1 cellular context compared by ENCODE assay signal in genomic region chr15:41337047-41337446, GRCh38.
A peak's percentile ranks its signal among the peaks of the same experiment; 100 is the strongest.
TF ChIP-seq lines count a peak whose summit lies in the region.

No MANE protein-coding gene starts in this region.

TF ChIP-seq in HEK293, 187 proteins besides CTCF, POLR2A, EP300 and RAD21:
- TF ChIP-seq ZNF121 (tag by site-specific recombination; IDR thresholded peaks at IDR 0.05) = 0 out of 2 replicates have a peak, but pooled peaks have one; percentile 39
- TF ChIP-seq ZNF202 (tag by site-specific recombination; IDR thresholded peaks at IDR 0.05; ENCODE audit: borderline replicate concordance) = no peak
